17 cellular contexts compared by ENCODE assay signal in the genomic region with DNA sequence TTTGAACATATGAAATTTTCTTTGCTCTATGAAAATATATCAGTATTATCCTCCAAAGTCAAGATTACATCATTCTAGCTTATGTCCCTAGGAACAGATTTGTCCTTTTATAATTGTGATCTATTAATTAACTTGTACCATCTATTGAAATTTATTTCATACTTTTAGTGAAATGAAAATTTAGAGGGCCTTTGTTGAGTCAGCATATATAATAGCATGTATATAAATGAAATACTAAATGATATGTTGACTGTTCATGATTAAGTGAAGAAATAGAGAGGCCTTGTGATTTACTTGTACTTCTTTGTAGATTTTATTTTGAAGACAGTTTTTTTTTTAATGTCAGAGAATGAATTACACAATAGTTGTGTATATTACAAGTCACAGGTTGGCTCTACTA.
DNase-seq lines count a peak whose midpoint lies in the region; ATAC-seq, FAIRE-seq and TF ChIP-seq lines count a peak whose summit lies in the region.
"Had no signal": no experiment of that assay in that cellular context is flagged by ENCODE, and none has a peak within 500 bp of the region (broad histone marks: within the 10 kb centered on the region; RNA-seq: fewer than 3 reads in every experiment).

No MANE protein-coding gene starts in this region.

- POLR2A ChIA-PET in A549 (lab: Yijun Ruan, JAX): no interaction called here

- H3K4me3 ChIP-seq in A549: no peak overlapping the region
- H3K4me3 ChIP-seq: BLaER1, GM12878 had no signal

- peaks cover 70% of the 10 kb centered on the region for H3K4me1 Mint-ChIP-seq in central memory CD8-positive, alpha-beta T cell
- peaks cover 51% of the 10 kb centered on the region for H3K4me1 Mint-ChIP-seq in stimulated activated effector memory CD8-positive, alpha-beta T cell treated with anti-CD3 and anti-CD28 coated beads, Interleukin-12 subunit alpha, Interleukin-12 subunit beta, amount 100 ng/mL, for 72 hours
- peaks cover 47% of the 10 kb centered on the region for H3K4me1 Mint-ChIP-seq in activated T-cell treated with anti-CD3 and anti-CD28 coated beads, Interleukin-2, amount 50 U/mL, for 24 hours (ENCODE audit: low read depth)
- H3K4me1 Mint-ChIP-seq: H9 had no signal

- no peak for TF ChIP-seq POLR2A in A549 (IDR thresholded peaks at IDR 0.05; ENCODE audit: low read length)

- H3K9me3 ChIP-seq in A549: no peaks in the 10 kb centered on the region
- H3K9me3 ChIP-seq: BLaER1 had no signal

- H3K4me3 Mint-ChIP-seq in central memory CD8-positive, alpha-beta T cell: no peak overlapping the region
- no peak overlapping the region for H3K4me3 Mint-ChIP-seq in stimulated activated effector memory CD8-positive, alpha-beta T cell treated with anti-CD3 and anti-CD28 coated beads, Interleukin-12 subunit alpha, Interleukin-12 subunit beta, amount 100 ng/mL, for 72 hours
- no peak overlapping the region for H3K4me3 Mint-ChIP-seq in activated T-cell treated with anti-CD3 and anti-CD28 coated beads, Interleukin-2, amount 50 U/mL, for 24 hours
- H3K4me3 Mint-ChIP-seq: CD14-positive monocyte, H9 had no signal

- no peak for ATAC-seq in A549
- ATAC-seq in central memory CD8-positive, alpha-beta T cell (replicated peaks; ENCODE audit: extremely low read depth, poor library complexity, severe bottlenecking): no peak
- no peak for ATAC-seq in stimulated activated effector memory CD8-positive, alpha-beta T cell treated with anti-CD3 and anti-CD28 coated beads, Interleukin-12 subunit alpha, Interleukin-12 subunit beta, amount 100 ng/mL, for 72 hours
- ATAC-seq: GM12878 had no signal

- TF ChIP-seq EP300 in A549 (IDR thresholded peaks at IDR 0.05): no peak

- DNase-seq in A549 (ENCODE audit: low read depth in 1 of 2, low spot score in 1 of 2) (no peak), GM18507 (ENCODE audit: extremely low spot score, insufficient read length, low read depth) (no peak), DMS 273 treated with DMSO at 0.1 percent for 48 hours (lab: John Stamatoyannopoulos, UW) (no peak)
- DNase-seq in central memory CD8-positive, alpha-beta T cell (ENCODE audit: low spot score in 2 of 2): no peak
- no peak for DNase-seq in stimulated activated effector memory CD8-positive, alpha-beta T cell treated with anti-CD3 and anti-CD28 coated beads, Interleukin-12 subunit alpha, Interleukin-12 subunit beta, amount 100 ng/mL, for 72 hours (ENCODE audit: low spot score in 2 of 2)
- DNase-seq in activated T-cell treated with anti-CD3 and anti-CD28 coated beads, Interleukin-2, amount 50 U/mL, for 24 hours: no peak
- DNase-seq: ACHN; Calu3; CD4-positive, alpha-beta memory T cell; DMS53; DND-41; EL; H9 had no signal

- TF ChIP-seq RAD21 in A549 (conservative IDR thresholded peaks at IDR 0.05 in 1 of 2, IDR thresholded peaks at IDR 0.05 in 1 of 2): no peak

- H3K27ac Mint-ChIP-seq in central memory CD8-positive, alpha-beta T cell (ENCODE audit: low read depth): peak overlapping the region; percentile 74
- H3K27ac Mint-ChIP-seq in stimulated activated effector memory CD8-positive, alpha-beta T cell treated with anti-CD3 and anti-CD28 coated beads, Interleukin-12 subunit alpha, Interleukin-12 subunit beta, amount 100 ng/mL, for 72 hours: peak overlapping the region; percentile 62
- H3K27ac Mint-ChIP-seq in activated T-cell treated with anti-CD3 and anti-CD28 coated beads, Interleukin-2, amount 50 U/mL, for 24 hours: no peak overlapping the region
- H3K27ac Mint-ChIP-seq: CD14-positive monocyte, H9 had no signal

- H3K4me1 ChIP-seq in A549: no peaks in the 10 kb centered on the region

- no peaks in the 10 kb centered on the region for H3K9me3 Mint-ChIP-seq in central memory CD8-positive, alpha-beta T cell
- H3K9me3 Mint-ChIP-seq in stimulated activated effector memory CD8-positive, alpha-beta T cell treated with anti-CD3 and anti-CD28 coated beads, Interleukin-12 subunit alpha, Interleukin-12 subunit beta, amount 100 ng/mL, for 72 hours: peaks cover 3% of the 10 kb centered on the region
- H3K9me3 Mint-ChIP-seq in activated T-cell treated with anti-CD3 and anti-CD28 coated beads, Interleukin-2, amount 50 U/mL, for 24 hours: no peaks in the 10 kb centered on the region
- H3K9me3 Mint-ChIP-seq: H9 had no signal

- no peak overlapping the region for H3K27ac ChIP-seq in A549
- H3K27ac ChIP-seq: BLaER1 had no signal

- no peak for TF ChIP-seq CTCF in A549 (IDR thresholded peaks at IDR 0.05)

- peaks cover 15% of the 10 kb centered on the region for H3K36me3 Mint-ChIP-seq in central memory CD8-positive, alpha-beta T cell (ENCODE audit: insufficient read depth)
- H3K36me3 Mint-ChIP-seq in stimulated activated effector memory CD8-positive, alpha-beta T cell treated with anti-CD3 and anti-CD28 coated beads, Interleukin-12 subunit alpha, Interleukin-12 subunit beta, amount 100 ng/mL, for 72 hours: peaks cover 18% of the 10 kb centered on the region
- peaks cover 36% of the 10 kb centered on the region for H3K36me3 Mint-ChIP-seq in activated T-cell treated with anti-CD3 and anti-CD28 coated beads, Interleukin-2, amount 50 U/mL, for 24 hours (ENCODE audit: low read depth)

- H3K4me2 ChIP-seq in A549: no peak overlapping the region
- H3K4me2 ChIP-seq: BLaER1 had no signal

- no peaks in the 10 kb centered on the region for H3K27me3 Mint-ChIP-seq in central memory CD8-positive, alpha-beta T cell
- H3K27me3 Mint-ChIP-seq in activated T-cell treated with anti-CD3 and anti-CD28 coated beads, Interleukin-2, amount 50 U/mL, for 24 hours: no peaks in the 10 kb centered on the region
- H3K27me3 Mint-ChIP-seq: CD4-positive, alpha-beta memory T cell had no signal

- CTCF ChIA-PET in A549 (lab: Yijun Ruan, JAX): no interaction called here

- FAIRE-seq in A549 (lab: Jason Lieb, UNC): no peak
- peak; percentile 29 for FAIRE-seq in GM18507 (lab: Jason Lieb, UNC)
- FAIRE-seq: GM12878, H1 had no signal

TF ChIP-seq in A549, 52 proteins besides CTCF, POLR2A, EP300 and RAD21:
- no peak for TF ChIP-seq ZNF302 (CRISPR knock-in tag; IDR thresholded peaks at IDR 0.05)
- no peak for TF ChIP-seq POLR2AphosphoS2 (conservative IDR thresholded peaks at IDR 0.05; ENCODE audit: low read length)
- TF ChIP-seq MAFK (IDR thresholded peaks at IDR 0.05; ENCODE audit: partially characterized antibody): peak; percentile 78
- TF ChIP-seq, protein P1, sequence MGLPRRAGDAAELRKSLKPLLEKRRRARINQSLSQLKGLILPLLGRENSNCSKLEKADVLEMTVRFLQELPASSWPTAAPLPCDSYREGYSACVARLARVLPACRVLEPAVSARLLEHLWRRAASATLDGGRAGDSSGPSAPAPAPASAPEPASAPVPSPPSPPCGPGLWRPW (IDR thresholded peaks at IDR 0.05): no peak
- TF ChIP-seq ESRRA (IDR thresholded peaks at IDR 0.05; ENCODE audit: borderline replicate concordance, low read length): no peak
- no peak for TF ChIP-seq TFCP2L1 (CRISPR knock-in tag; IDR thresholded peaks at IDR 0.05)
- TF ChIP-seq CBX8 (IDR thresholded peaks at IDR 0.05): no peak
TF ChIP-seq in A549: peak in this region for 1.
